In the genomic region with DNA sequence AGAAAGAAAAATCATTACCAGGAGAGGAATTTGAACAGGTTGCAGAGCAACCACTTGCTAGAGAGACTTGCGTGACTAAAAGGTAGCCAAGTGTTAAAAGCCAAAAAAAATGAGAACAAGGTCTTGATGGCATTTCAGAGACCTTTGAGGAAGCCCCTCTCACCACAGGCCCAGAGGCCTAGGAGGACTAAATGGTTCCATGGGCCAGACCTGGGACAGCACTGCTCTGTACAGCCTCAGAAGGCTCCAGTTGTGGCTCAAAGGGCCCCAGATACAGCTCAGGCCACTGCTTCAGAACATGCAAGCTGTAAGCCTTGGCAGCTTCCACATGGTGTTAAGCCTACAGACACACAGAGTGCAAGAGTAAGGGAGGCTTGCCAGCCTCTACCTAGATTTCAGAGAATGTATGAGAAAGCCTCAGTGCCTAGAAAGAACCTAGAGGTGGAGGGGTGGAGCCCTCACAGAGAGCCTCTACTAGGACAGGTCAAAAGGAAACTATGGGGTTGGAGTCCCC, we compare ENCODE assay signal across 16 cellular contexts. TPM values are rescaled to one million over a fixed set of nuclear protein-coding genes. Genes with fewer than 3 reads are reported as not detected.
DNase-seq lines count a peak whose midpoint lies in the region; ATAC-seq, FAIRE-seq and TF ChIP-seq lines count a peak whose summit lies in the region.
"Had no signal": no experiment of that assay in that cellular context is flagged by ENCODE, and none has a peak within 500 bp of the region (broad histone marks: within the 10 kb centered on the region; RNA-seq: fewer than 3 reads in every experiment).

No MANE protein-coding gene starts in this region.

- H3K27ac ChIP-seq in HEK293 (ENCODE audit: extremely low read depth, low read depth, low read length) (no peak overlapping the region), coronary artery (no peak overlapping the region), HepG2 (ENCODE audit: extremely low read length, insufficient read depth, low read length) (no peak overlapping the region)

- H3K4me1 ChIP-seq in HEK293 (ENCODE audit: control insufficient read depth, insufficient read depth, low read length) (no peaks in the 10 kb centered on the region), HepG2 (ENCODE audit: insufficient read depth, low read length) (peaks cover 33% of the 10 kb centered on the region)

- H3K36me3 ChIP-seq in HEK293 (ENCODE audit: control insufficient read depth in 2 of 2, insufficient read depth in 1 of 2, low read length in 2 of 2): no peaks in the 10 kb centered on the region
- no peaks in the 10 kb centered on the region for H3K36me3 ChIP-seq in HepG2 (replicated peaks in 1 of 2; ENCODE audit: control insufficient read depth in 1 of 2, insufficient read depth in 2 of 2, low read length in 2 of 2)

- no peak overlapping the region for H3K9ac ChIP-seq in HepG2 (ENCODE audit: insufficient read depth, low read depth, low read length)

- H3K9me3 ChIP-seq in HEK293 (ENCODE audit: control insufficient read depth, insufficient read depth, low read depth, low read length) (no peaks in the 10 kb centered on the region), HepG2 (ENCODE audit: low read length) (peaks cover 23% of the 10 kb centered on the region)

- no peak for TF ChIP-seq RAD21 in HepG2 (CRISPR knock-in tag; IDR thresholded peaks at IDR 0.05)

- ATAC-seq in HepG2: no peak
- ATAC-seq in GM21717 (IDR thresholded peaks at IDR 0.05; ENCODE audit: unreplicated experiment): no peak
- ATAC-seq: GM23338 had no signal

- TF ChIP-seq EP300 in HepG2 (IDR thresholded peaks at IDR 0.05; ENCODE audit: low read depth in 2 of 2, low read length in 2 of 2) (no peak), HepG2 (CRISPR knock-in tag; IDR thresholded peaks at IDR 0.05; ENCODE audit: borderline replicate concordance) (no peak)

- BruUV-seq in HepG2 (replicated peaks; lab: Mats Ljungman, UMichigan): no TSS peak

- no peak overlapping the region for H2AFZ ChIP-seq in HepG2 (ENCODE audit: low read length)
- H2AFZ ChIP-seq: GM23338 had no signal

- WGBS in HepG2 (ENCODE audit: low lambda C conversion rate): 48% methylated on average over 1 of the region's 1 CpG

- POLR2A ChIA-PET in HEK293 (lab: Yijun Ruan, JAX) (no interaction called here), HepG2 (lab: Yijun Ruan, JAX) (no interaction called here)

- no peaks in the 10 kb centered on the region; a peak in 1 of 5 replicates for H3K27me3 ChIP-seq in HepG2 (ENCODE audit: control insufficient read depth in 1 of 2, insufficient read depth in 2 of 2, low read length in 2 of 2)

- no peaks in the 10 kb centered on the region for H3K79me2 ChIP-seq in HepG2 (ENCODE audit: insufficient read depth, low read length)

- TF ChIP-seq CTCF in HEK293 (tag by site-specific recombination; IDR thresholded peaks at IDR 0.05) (no peak), coronary artery (IDR thresholded peaks at IDR 0.05) (no peak), HepG2 (CRISPR knock-in tag; IDR thresholded peaks at IDR 0.05) (no peak)

- in situ Hi-C loops in HepG2 (cut with HindIII; ENCODE audit: extremely low pct_ligation_motif_present, low pct_unique_long_range_greater_than_20kb): loop anchor here (5.0 to 10.0 kb wide), 2 partner anchors 197 to 355 kb away; no protein-coding TSS in a partner anchor

- CTCF ChIA-PET in HEK293 (lab: Yijun Ruan, JAX): interaction anchor here (1.0 to 1.3 kb wide), 2 partner anchors 199 to 201 kb away, joined by 3 to 4 read pairs; no protein-coding TSS in a partner anchor
- CTCF ChIA-PET in HepG2 (lab: Yijun Ruan, JAX; ENCODE audit: low intra/inter-chr PET ratio, low total read pairs): no interaction called here

- peak; percentile 1 for DNase-seq in coronary artery (ENCODE audit: low spot score)
- DNase-seq in HepG2 (ENCODE audit: low spot score): no peak
- no peak for DNase-seq in NCI-H1930 (lab: John Stamatoyannopoulos, UW)
- no peak for DNase-seq in ureter (ENCODE audit: low spot score)
- DNase-seq: Calu3; CD4-positive, CD25-positive, alpha-beta regulatory T cell; DMS 273 treated with DMSO at 0.1 percent for 48 hours; H9 had no signal

- H3K4me2 ChIP-seq in HepG2 (ENCODE audit: low read depth, low read length): no peak overlapping the region
- H3K4me2 ChIP-seq: GM23338 had no signal

- H4K20me1 ChIP-seq in HepG2 (ENCODE audit: insufficient read depth, low read length): no peaks in the 10 kb centered on the region

- no peak for FAIRE-seq in HepG2 (lab: Jason Lieb, UNC)
- FAIRE-seq: GM12891 had no signal

- TF ChIP-seq POLR2A in HepG2 (IDR thresholded peaks at IDR 0.05; ENCODE audit: insufficient read depth in 1 of 2, low read depth in 2 of 2, low read length in 2 of 2): no peak

- H3K4me3 ChIP-seq in HEK293 (ENCODE audit: low read depth, low read length) (no peak overlapping the region), coronary artery (no peak overlapping the region), HepG2 (replicated peaks in 1 of 3; ENCODE audit: insufficient read depth in 1 of 3, low read depth in 2 of 3, low read length in 3 of 3) (no peak overlapping the region)
- H3K4me3 ChIP-seq: GM23338 had no signal

- intact Hi-C loops in HepG2 (cut with micrococcal nuclease; ENCODE audit: unreplicated experiment): no loop called here

RNA-seq across cellular contexts. Expression of gene CNDP1, which starts 15.3 kb away (rescaled TPM):
- total RNA-seq in HepG2 (2016; rRNA removed; fragmentation: Illumina TruSeq; extraction: Trizol) (not detected in 2 replicates), ureter (0.31 TPM)
- not detected in 2 replicates for total RNA-seq in HepG2 (2016; cell fraction: cytosol; rRNA removed; fragmentation: Illumina TruSeq; extraction: Trizol; ENCODE audit: low read depth)
- total RNA-seq in HepG2 (2016; cell fraction: insoluble cytoplasmic fraction; rRNA removed; fragmentation: Illumina TruSeq; extraction: Trizol): 0.06 TPM in 1 of 2 replicates, not detected in the other
- not detected in 2 replicates for total RNA-seq in HepG2 (2016; cell fraction: membrane; rRNA removed; fragmentation: Illumina TruSeq; extraction: Trizol)
- not detected in 2 replicates for total RNA-seq in HepG2 (2016; cell fraction: nucleus; rRNA removed; fragmentation: Illumina TruSeq; extraction: Trizol)
- 0.01 and 0.13 TPM in 2 replicates for polyA plus RNA-seq in HepG2 (2011; rRNA removed)
- 0.03 TPM in 1 of 2 replicates, not detected in the other for polyA plus RNA-seq in HepG2 (2011; cell fraction: cytosol; rRNA removed)
- polyA plus RNA-seq in HepG2 (2011; cell fraction: nucleus; rRNA removed): 0.08 and 0.45 TPM in 2 replicates
- polyA plus RNA-seq in HepG2 (2012): 0.07 TPM in 1 of 2 replicates, not detected in the other
- not detected in 2 replicates for polyA plus RNA-seq in HepG2 (2016; cell fraction: cytosol; fragmentation: Illumina TruSeq; extraction: Trizol; ENCODE audit: low read depth)
- polyA plus RNA-seq in HepG2 (2016; cell fraction: insoluble cytoplasmic fraction; fragmentation: Illumina TruSeq; extraction: Trizol; ENCODE audit: low read depth): not detected in 2 replicates
- polyA plus RNA-seq in HepG2 (2016; cell fraction: membrane; fragmentation: Illumina TruSeq; extraction: Trizol; ENCODE audit: low read depth): not detected in 2 replicates
- polyA plus RNA-seq in HepG2 (2016; cell fraction: nucleus; fragmentation: Illumina TruSeq; extraction: Trizol; ENCODE audit: insufficient read depth, low read depth): 0.25 TPM in 1 of 2 replicates, not detected in the other
- not detected in 2 replicates for polyA minus RNA-seq in HepG2 (2011; rRNA and poly(A)+ RNA removed; ENCODE audit: low replicate concordance)
- not detected in 2 replicates for polyA minus RNA-seq in HepG2 (2011; cell fraction: cytosol; rRNA and poly(A)+ RNA removed)
- polyA minus RNA-seq in HepG2 (2011; cell fraction: nucleus; rRNA and poly(A)+ RNA removed): 0.13 and 0.37 TPM in 2 replicates
- total RNA-seq: A673, Calu3, Daoy, H9, HT1080 had no signal
- polyA plus RNA-seq: BJ; CD4-positive, CD25-positive, alpha-beta regulatory T cell had no signal

RNA-seq across cellular contexts. Expression of gene ZNF407, which starts 48.0 kb away (rescaled TPM):
- total RNA-seq in HepG2 (2016; rRNA removed; fragmentation: Illumina TruSeq; extraction: Trizol) (8.3 and 8.7 TPM in 2 replicates), ureter (27.2 TPM)
- total RNA-seq in HepG2 (2016; cell fraction: cytosol; rRNA removed; fragmentation: Illumina TruSeq; extraction: Trizol; ENCODE audit: low read depth): 3.8 and 5.4 TPM in 2 replicates
- 7.6 and 8.5 TPM in 2 replicates for total RNA-seq in HepG2 (2016; cell fraction: insoluble cytoplasmic fraction; rRNA removed; fragmentation: Illumina TruSeq; extraction: Trizol)
- total RNA-seq in HepG2 (2016; cell fraction: membrane; rRNA removed; fragmentation: Illumina TruSeq; extraction: Trizol): 3.2 and 3.7 TPM in 2 replicates
- total RNA-seq in HepG2 (2016; cell fraction: nucleus; rRNA removed; fragmentation: Illumina TruSeq; extraction: Trizol): 30.6 and 34.2 TPM in 2 replicates
- polyA plus RNA-seq in HepG2 (2011; rRNA removed): 2.2 and 2.3 TPM in 2 replicates
- polyA plus RNA-seq in HepG2 (2011; cell fraction: cytosol; rRNA removed): 1.9 TPM in 2 replicates
- 5.6 and 6.2 TPM in 2 replicates for polyA plus RNA-seq in HepG2 (2011; cell fraction: nucleus; rRNA removed)
- 2.2 and 3.1 TPM in 2 replicates for polyA plus RNA-seq in HepG2 (2012)
- polyA plus RNA-seq in HepG2 (2016; cell fraction: cytosol; fragmentation: Illumina TruSeq; extraction: Trizol; ENCODE audit: low read depth): 0.15 and 0.18 TPM in 2 replicates
- 2.2 and 2.5 TPM in 2 replicates for polyA plus RNA-seq in HepG2 (2016; cell fraction: insoluble cytoplasmic fraction; fragmentation: Illumina TruSeq; extraction: Trizol; ENCODE audit: low read depth)
- polyA plus RNA-seq in HepG2 (2016; cell fraction: membrane; fragmentation: Illumina TruSeq; extraction: Trizol; ENCODE audit: low read depth): 0.23 and 0.27 TPM in 2 replicates
- polyA plus RNA-seq in HepG2 (2016; cell fraction: nucleus; fragmentation: Illumina TruSeq; extraction: Trizol; ENCODE audit: insufficient read depth, low read depth): 5.1 and 5.5 TPM in 2 replicates
- 24.1 and 31.8 TPM in 2 replicates for polyA minus RNA-seq in HepG2 (2011; rRNA and poly(A)+ RNA removed; ENCODE audit: low replicate concordance)
- 5.8 and 8.0 TPM in 2 replicates for polyA minus RNA-seq in HepG2 (2011; cell fraction: cytosol; rRNA and poly(A)+ RNA removed)
- 109 and 118 TPM in 2 replicates for polyA minus RNA-seq in HepG2 (2011; cell fraction: nucleus; rRNA and poly(A)+ RNA removed)

RNA-seq across cellular contexts. Expression of gene CNDP2, which starts 53.5 kb away (rescaled TPM):
- total RNA-seq in HepG2 (2016; rRNA removed; fragmentation: Illumina TruSeq; extraction: Trizol): 80.8 and 113 TPM in 2 replicates
- total RNA-seq in HepG2 (2016; cell fraction: cytosol; rRNA removed; fragmentation: Illumina TruSeq; extraction: Trizol; ENCODE audit: low read depth): 12.2 and 13.4 TPM in 2 replicates
- 85.5 and 98.8 TPM in 2 replicates for total RNA-seq in HepG2 (2016; cell fraction: insoluble cytoplasmic fraction; rRNA removed; fragmentation: Illumina TruSeq; extraction: Trizol)
- 37.4 and 39.0 TPM in 2 replicates for total RNA-seq in HepG2 (2016; cell fraction: membrane; rRNA removed; fragmentation: Illumina TruSeq; extraction: Trizol)
- 61.8 and 61.9 TPM in 2 replicates for total RNA-seq in HepG2 (2016; cell fraction: nucleus; rRNA removed; fragmentation: Illumina TruSeq; extraction: Trizol)
- 64.7 and 76.8 TPM in 2 replicates for polyA plus RNA-seq in HepG2 (2011; rRNA removed)
- 52.3 and 57.1 TPM in 2 replicates for polyA plus RNA-seq in HepG2 (2011; cell fraction: cytosol; rRNA removed)
- polyA plus RNA-seq in HepG2 (2011; cell fraction: nucleus; rRNA removed): 127 and 143 TPM in 2 replicates
- polyA plus RNA-seq in HepG2 (2012): 75.2 and 103 TPM in 2 replicates
- 13.8 and 14.5 TPM in 2 replicates for polyA plus RNA-seq in HepG2 (2016; cell fraction: cytosol; fragmentation: Illumina TruSeq; extraction: Trizol; ENCODE audit: low read depth)
- polyA plus RNA-seq in HepG2 (2016; cell fraction: insoluble cytoplasmic fraction; fragmentation: Illumina TruSeq; extraction: Trizol; ENCODE audit: low read depth): 114 and 122 TPM in 2 replicates
- 27.7 and 28.4 TPM in 2 replicates for polyA plus RNA-seq in HepG2 (2016; cell fraction: membrane; fragmentation: Illumina TruSeq; extraction: Trizol; ENCODE audit: low read depth)
- 129 and 136 TPM in 2 replicates for polyA plus RNA-seq in HepG2 (2016; cell fraction: nucleus; fragmentation: Illumina TruSeq; extraction: Trizol; ENCODE audit: insufficient read depth, low read depth)
- 70.0 and 79.1 TPM in 2 replicates for polyA minus RNA-seq in HepG2 (2011; rRNA and poly(A)+ RNA removed; ENCODE audit: low replicate concordance)
- polyA minus RNA-seq in HepG2 (2011; cell fraction: cytosol; rRNA and poly(A)+ RNA removed): 45.9 and 46.8 TPM in 2 replicates
- 76.7 and 91.4 TPM in 2 replicates for polyA minus RNA-seq in HepG2 (2011; cell fraction: nucleus; rRNA and poly(A)+ RNA removed)
- 344 TPM for total RNA-seq in ureter

Comparison
In these comparisons a context has a peak if more than half of its experiments do, and no peak if none do; other contexts are left out.
1. Of the 63 proteins assayed by ChIP-seq in both HepG2 and HEK293: peak only in HepG2: ZNF280D; only in HEK293: SETDB1; in both: none; in neither: 61.